ENCODE assay signal across 16 cellular contexts in genomic region chr16:1552129-1552528, GRCh38. TPM values are rescaled to one million over a fixed set of nuclear protein-coding genes. Genes with fewer than 3 reads are reported as not detected.
"Had no signal": no experiment of that assay in that cellular context is flagged by ENCODE, and none has a peak within 500 bp of the region (broad histone marks: within the 10 kb centered on the region; RNA-seq: fewer than 3 reads in every experiment).

No MANE protein-coding gene starts in this region.

- H3K4me1 ChIP-seq: uterus had no signal

- ATAC-seq: esophagus mucosa had no signal

- H3K36me3 ChIP-seq: uterus had no signal

- H3K9me3 Mint-ChIP-seq: activated naive CD4-positive, alpha-beta T cell treated with anti-CD3 and anti-CD28 coated beads for 36 hours; activated T-helper 1 cell treated with anti-CD3 and anti-CD28 coated beads, Interleukin-12 subunit alpha, Interleukin-12 subunit beta, Interleukin-2, Interleukin-4 antibody, amounts not matched to agents 30 ng/mL and 10 ng/mL and 1 ng/mL, durations not matched to agents 14 hours and 24 hours and 36 hours had no signal

- DNase-seq: activated CD4-positive, alpha-beta T cell treated with anti-CD3 and anti-CD28 coated beads, Interleukin-2, amount 50 U/mL, for 4 hours; activated CD4-positive, CD25-positive, alpha-beta regulatory T cell; activated CD8-positive, alpha-beta memory T cell treated with anti-CD3 and anti-CD28 coated beads, Interleukin-2, amount 50 U/mL, for 4 hours; activated naive CD4-positive, alpha-beta T cell treated with anti-CD3 and anti-CD28 coated beads for 36 hours; brain microvascular endothelial cell; islet precursor cell; mesendoderm; stimulated activated CD4-positive, alpha-beta T cell treated with anti-CD3 and anti-CD28 coated beads, Interleukin-2, amount 100 ng/mL, for 48 hours; stimulated activated CD8-positive, alpha-beta memory T cell treated with anti-CD3 and anti-CD28 coated beads, Interleukin-4, amount 100 ng/mL, for 48 hours; stomach; T-helper 2 cell; uterus had no signal

- H3K27ac Mint-ChIP-seq: activated T-helper 1 cell treated with anti-CD3 and anti-CD28 coated beads, Interleukin-12 subunit alpha, Interleukin-12 subunit beta, Interleukin-2, Interleukin-4 antibody, amounts not matched to agents 30 ng/mL and 10 ng/mL and 1 ng/mL, durations not matched to agents 14 hours and 24 hours and 36 hours had no signal

- H3K4me3 Mint-ChIP-seq: activated naive CD4-positive, alpha-beta T cell treated with anti-CD3 and anti-CD28 coated beads for 36 hours; activated T-helper 1 cell treated with anti-CD3 and anti-CD28 coated beads, Interleukin-12 subunit alpha, Interleukin-12 subunit beta, Interleukin-2, Interleukin-4 antibody, amounts not matched to agents 30 ng/mL and 10 ng/mL and 1 ng/mL, durations not matched to agents 14 hours and 24 hours and 36 hours had no signal

- H3K9me3 ChIP-seq: stomach, thoracic aorta, uterus had no signal

- H3K27me3 ChIP-seq: brain microvascular endothelial cell, stomach, uterus had no signal

- H3K4me3 ChIP-seq: stomach, thoracic aorta, uterus had no signal

RNA-seq across cellular contexts. Expression of gene TMEM204, which starts 18.7 kb away (rescaled TPM):
- polyA plus RNA-seq: neural cell had no signal
